Comparison of ENCODE assay signal across 1 cellular context in genomic region chr16:11297492-11298142, GRCh38.
A peak's percentile ranks its signal among the peaks of the same experiment; 100 is the strongest.
TF ChIP-seq lines count a peak whose summit lies in the region.

No MANE protein-coding gene starts in this region.

TF ChIP-seq in K562, 482 proteins besides CTCF, POLR2A, EP300 and RAD21 (continues in another document):
- TF ChIP-seq FOXA3 (CRISPR knock-in tag; conservative IDR thresholded peaks at IDR 0.05 in 1 of 2, IDR thresholded peaks at IDR 0.05 in 1 of 2), result no peak
- peak; percentile 54; the same call in 1 of the 2 replicates for TF ChIP-seq ZNF589 (CRISPR knock-in tag; IDR thresholded peaks at IDR 0.05; ENCODE audit: low read depth)
- TF ChIP-seq, protein P1, sequence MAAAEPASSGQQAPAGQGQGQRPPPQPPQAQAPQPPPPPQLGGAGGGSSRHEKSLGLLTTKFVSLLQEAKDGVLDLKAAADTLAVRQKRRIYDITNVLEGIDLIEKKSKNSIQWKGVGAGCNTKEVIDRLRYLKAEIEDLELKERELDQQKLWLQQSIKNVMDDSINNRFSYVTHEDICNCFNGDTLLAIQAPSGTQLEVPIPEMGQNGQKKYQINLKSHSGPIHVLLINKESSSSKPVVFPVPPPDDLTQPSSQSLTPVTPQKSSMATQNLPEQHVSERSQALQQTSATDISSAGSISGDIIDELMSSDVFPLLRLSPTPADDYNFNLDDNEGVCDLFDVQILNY (CRISPR knock-in tag; IDR thresholded peaks at IDR 0.05), result no peak
- TF ChIP-seq ZNF274 (IDR thresholded peaks at IDR 0.05; ENCODE audit: borderline replicate concordance, low read depth, low read length), result no peak
- TF ChIP-seq ZNF740 (CRISPR knock-in tag; IDR thresholded peaks at IDR 0.05), result 0 out of 2 replicates have a peak, but pooled peaks have one; percentile 25
- no peak for TF ChIP-seq ZNF740 (tag; IDR thresholded peaks at IDR 0.05)
- TF ChIP-seq TAF9B (IDR thresholded peaks at IDR 0.05; ENCODE audit: partially characterized antibody), result peak; percentile 8
- peak; percentile 38 for TF ChIP-seq HMGN3 (IDR thresholded peaks at IDR 0.05; ENCODE audit: borderline replicate concordance, extremely low read depth, insufficient read length, low read depth, low read length)
- peak; percentile 63; the same call in 1 of the 2 replicates for TF ChIP-seq ZBTB1 (CRISPR knock-in tag; IDR thresholded peaks at IDR 0.05; ENCODE audit: borderline replicate concordance, low read depth)
- TF ChIP-seq GABPB1 (CRISPR knock-in tag; IDR thresholded peaks at IDR 0.05), result peak; percentile 29; the same call in 1 of the 2 replicates
- 0 out of 2 replicates have a peak, but pooled peaks have one; percentile 27 for TF ChIP-seq ATF7 (IDR thresholded peaks at IDR 0.05)
- no peak for TF ChIP-seq YY1 (IDR thresholded peaks at IDR 0.05; ENCODE audit: borderline replicate concordance in 1 of 3, control insufficient read depth in 1 of 3, extremely low read depth in 1 of 3, insufficient read depth in 3 of 3, insufficient read length in 1 of 3, insufficient replicate concordance in 2 of 3, low read depth in 1 of 3, low read length in 2 of 3)
- no peak for TF ChIP-seq HDAC8 (tag; IDR thresholded peaks at IDR 0.05)
- TF ChIP-seq U2AF2 (optimal IDR thresholded peaks at IDR 0.05; ENCODE audit: low read depth, low read length), result no peak
- peak; percentile 39; the same call in 1 of the 2 replicates for TF ChIP-seq LEF1 (IDR thresholded peaks at IDR 0.05)
- TF ChIP-seq SMAD4 (CRISPR knock-in tag; conservative IDR thresholded peaks at IDR 0.05), result peak; percentile 90
- peak; percentile 58 for TF ChIP-seq DACH1 (IDR thresholded peaks at IDR 0.05; ENCODE audit: partially characterized antibody)
- no peak for TF ChIP-seq CEBPG (CRISPR knock-in tag; IDR thresholded peaks at IDR 0.05)
- no peak for TF ChIP-seq CEBPG (tag; conservative IDR thresholded peaks at IDR 0.05 in 1 of 2, IDR thresholded peaks at IDR 0.05 in 1 of 2)
- peak; percentile 82 for TF ChIP-seq TEAD4 (IDR thresholded peaks at IDR 0.05; ENCODE audit: low read length)
- TF ChIP-seq TEAD4 (CRISPR knock-in tag; IDR thresholded peaks at IDR 0.05; ENCODE audit: borderline replicate concordance), result no peak
- peak; percentile 30 for TF ChIP-seq RBBP5 (IDR thresholded peaks at IDR 0.05; ENCODE audit: borderline replicate concordance, insufficient read depth, low read length, poor library complexity, severe bottlenecking)
- no peak for TF ChIP-seq E2F4 (CRISPR knock-in tag; IDR thresholded peaks at IDR 0.05; ENCODE audit: low read depth)
- TF ChIP-seq KAT8 (IDR thresholded peaks at IDR 0.05; ENCODE audit: low read depth), result no peak
- TF ChIP-seq SOX6 (IDR thresholded peaks at IDR 0.05), result peak; percentile 52; the same call in 1 of the 2 replicates
- TF ChIP-seq MTF1 (CRISPR knock-in tag; IDR thresholded peaks at IDR 0.05; ENCODE audit: borderline replicate concordance), result no peak
- TF ChIP-seq BRF1 (IDR thresholded peaks at IDR 0.05; ENCODE audit: borderline replicate concordance, extremely low read depth, insufficient read length), result no peak
- peak; percentile 46; the same call in 1 of the 2 replicates for TF ChIP-seq MYNN (IDR thresholded peaks at IDR 0.05)
- no peak for TF ChIP-seq MYNN (CRISPR knock-in tag; IDR thresholded peaks at IDR 0.05)
- TF ChIP-seq, protein P2, sequence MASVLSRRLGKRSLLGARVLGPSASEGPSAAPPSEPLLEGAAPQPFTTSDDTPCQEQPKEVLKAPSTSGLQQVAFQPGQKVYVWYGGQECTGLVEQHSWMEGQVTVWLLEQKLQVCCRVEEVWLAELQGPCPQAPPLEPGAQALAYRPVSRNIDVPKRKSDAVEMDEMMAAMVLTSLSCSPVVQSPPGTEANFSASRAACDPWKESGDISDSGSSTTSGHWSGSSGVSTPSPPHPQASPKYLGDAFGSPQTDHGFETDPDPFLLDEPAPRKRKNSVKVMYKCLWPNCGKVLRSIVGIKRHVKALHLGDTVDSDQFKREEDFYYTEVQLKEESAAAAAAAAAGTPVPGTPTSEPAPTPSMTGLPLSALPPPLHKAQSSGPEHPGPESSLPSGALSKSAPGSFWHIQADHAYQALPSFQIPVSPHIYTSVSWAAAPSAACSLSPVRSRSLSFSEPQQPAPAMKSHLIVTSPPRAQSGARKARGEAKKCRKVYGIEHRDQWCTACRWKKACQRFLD (CRISPR knock-in tag; IDR thresholded peaks at IDR 0.05), result 0 out of 2 replicates have a peak, but pooled peaks have one; percentile 33
- TF ChIP-seq ZNF444 (CRISPR knock-in tag; IDR thresholded peaks at IDR 0.05), result no peak
- TF ChIP-seq, protein P3, sequence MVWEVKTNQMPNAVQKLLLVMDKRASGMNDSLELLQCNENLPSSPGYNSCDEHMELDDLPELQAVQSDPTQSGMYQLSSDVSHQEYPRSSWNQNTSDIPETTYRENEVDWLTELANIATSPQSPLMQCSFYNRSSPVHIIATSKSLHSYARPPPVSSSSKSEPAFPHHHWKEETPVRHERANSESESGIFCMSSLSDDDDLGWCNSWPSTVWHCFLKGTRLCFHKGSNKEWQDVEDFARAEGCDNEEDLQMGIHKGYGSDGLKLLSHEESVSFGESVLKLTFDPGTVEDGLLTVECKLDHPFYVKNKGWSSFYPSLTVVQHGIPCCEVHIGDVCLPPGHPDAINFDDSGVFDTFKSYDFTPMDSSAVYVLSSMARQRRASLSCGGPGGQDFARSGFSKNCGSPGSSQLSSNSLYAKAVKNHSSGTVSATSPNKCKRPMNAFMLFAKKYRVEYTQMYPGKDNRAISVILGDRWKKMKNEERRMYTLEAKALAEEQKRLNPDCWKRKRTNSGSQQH (CRISPR knock-in tag; IDR thresholded peaks at IDR 0.05), result no peak
- TF ChIP-seq, protein P4, sequence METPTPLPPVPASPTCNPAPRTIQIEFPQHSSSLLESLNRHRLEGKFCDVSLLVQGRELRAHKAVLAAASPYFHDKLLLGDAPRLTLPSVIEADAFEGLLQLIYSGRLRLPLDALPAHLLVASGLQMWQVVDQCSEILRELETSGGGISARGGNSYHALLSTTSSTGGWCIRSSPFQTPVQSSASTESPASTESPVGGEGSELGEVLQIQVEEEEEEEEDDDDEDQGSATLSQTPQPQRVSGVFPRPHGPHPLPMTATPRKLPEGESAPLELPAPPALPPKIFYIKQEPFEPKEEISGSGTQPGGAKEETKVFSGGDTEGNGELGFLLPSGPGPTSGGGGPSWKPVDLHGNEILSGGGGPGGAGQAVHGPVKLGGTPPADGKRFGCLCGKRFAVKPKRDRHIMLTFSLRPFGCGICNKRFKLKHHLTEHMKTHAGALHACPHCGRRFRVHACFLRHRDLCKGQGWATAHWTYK (CRISPR knock-in tag; IDR thresholded peaks at IDR 0.05), result 0 out of 2 replicates have a peak, but pooled peaks have one; percentile 57
- TF ChIP-seq OTX1 (CRISPR knock-in tag; IDR thresholded peaks at IDR 0.05), result no peak
- no peak for TF ChIP-seq ZNF24 (IDR thresholded peaks at IDR 0.05)
- no peak for TF ChIP-seq SAFB2 (IDR thresholded peaks at IDR 0.05; ENCODE audit: borderline replicate concordance, low read depth, low read length, severe bottlenecking)
- peak; percentile 24; the same call in 1 of the 2 replicates for TF ChIP-seq BCOR (IDR thresholded peaks at IDR 0.05)
- no peak for TF ChIP-seq TARDBP (IDR thresholded peaks at IDR 0.05)
- TF ChIP-seq TAL1 (IDR thresholded peaks at IDR 0.05), result peak; percentile 76
- TF ChIP-seq, protein P5, sequence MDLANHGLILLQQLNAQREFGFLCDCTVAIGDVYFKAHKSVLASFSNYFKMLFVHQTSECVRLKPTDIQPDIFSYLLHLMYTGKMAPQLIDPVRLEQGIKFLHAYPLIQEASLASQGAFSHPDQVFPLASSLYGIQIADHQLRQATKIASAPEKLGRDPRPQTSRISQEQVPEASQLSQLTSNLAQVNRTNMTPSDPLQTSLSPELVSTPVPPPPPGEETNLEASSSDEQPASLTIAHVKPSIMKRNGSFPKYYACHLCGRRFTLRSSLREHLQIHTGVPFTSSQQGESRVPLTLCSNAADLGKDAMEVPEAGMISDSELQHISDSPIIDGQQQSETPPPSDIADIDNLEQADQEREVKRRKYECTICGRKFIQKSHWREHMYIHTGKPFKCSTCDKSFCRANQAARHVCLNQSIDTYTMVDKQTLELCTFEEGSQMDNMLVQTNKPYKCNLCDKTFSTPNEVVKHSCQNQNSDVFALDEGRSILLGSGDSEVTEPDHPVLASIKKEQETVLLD (IDR thresholded peaks at IDR 0.05), result no peak
- TF ChIP-seq IRF1 (CRISPR knock-in tag; IDR thresholded peaks at IDR 0.05; ENCODE audit: borderline replicate concordance), result no peak
- peak; percentile 90 for TF ChIP-seq CBFA2T3 (IDR thresholded peaks at IDR 0.05)
- no peak for TF ChIP-seq ATF1 (CRISPR knock-in tag; IDR thresholded peaks at IDR 0.05)
- TF ChIP-seq ATF1 (tag; IDR thresholded peaks at IDR 0.05), result peak; percentile 29; the same call in 1 of the 2 replicates
- no peak for TF ChIP-seq CHD4 (IDR thresholded peaks at IDR 0.05; ENCODE audit: insufficient read depth, insufficient replicate concordance, low read depth, low read length, poor library complexity, severe bottlenecking)
- no peak for TF ChIP-seq CC2D1A (IDR thresholded peaks at IDR 0.05)
- no peak for TF ChIP-seq XRCC5 (IDR thresholded peaks at IDR 0.05; ENCODE audit: low read depth, low read length)
- TF ChIP-seq TEAD2 (tag; IDR thresholded peaks at IDR 0.05), result no peak
- peak; percentile 45; the same call in 1 of the 2 replicates for TF ChIP-seq SMARCE1 (IDR thresholded peaks at IDR 0.05)
- 0 out of 4 replicates have a peak, but pooled peaks of 1 of the 2 experiments have one; percentile 47 for TF ChIP-seq ZNF639 (CRISPR knock-in tag; conservative IDR thresholded peaks at IDR 0.05 in 1 of 2, IDR thresholded peaks at IDR 0.05 in 1 of 2)
- peak; percentile 32 for TF ChIP-seq PRDM10 (IDR thresholded peaks at IDR 0.05; ENCODE audit: partially characterized antibody)
- TF ChIP-seq NFIC (IDR thresholded peaks at IDR 0.05), result peak; percentile 59
- TF ChIP-seq, protein P6, sequence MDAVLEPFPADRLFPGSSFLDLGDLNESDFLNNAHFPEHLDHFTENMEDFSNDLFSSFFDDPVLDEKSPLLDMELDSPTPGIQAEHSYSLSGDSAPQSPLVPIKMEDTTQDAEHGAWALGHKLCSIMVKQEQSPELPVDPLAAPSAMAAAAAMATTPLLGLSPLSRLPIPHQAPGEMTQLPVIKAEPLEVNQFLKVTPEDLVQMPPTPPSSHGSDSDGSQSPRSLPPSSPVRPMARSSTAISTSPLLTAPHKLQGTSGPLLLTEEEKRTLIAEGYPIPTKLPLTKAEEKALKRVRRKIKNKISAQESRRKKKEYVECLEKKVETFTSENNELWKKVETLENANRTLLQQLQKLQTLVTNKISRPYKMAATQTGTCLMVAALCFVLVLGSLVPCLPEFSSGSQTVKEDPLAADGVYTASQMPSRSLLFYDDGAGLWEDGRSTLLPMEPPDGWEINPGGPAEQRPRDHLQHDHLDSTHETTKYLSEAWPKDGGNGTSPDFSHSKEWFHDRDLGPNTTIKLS (IDR thresholded peaks at IDR 0.05; ENCODE audit: borderline replicate concordance, low read depth), result no peak
